ENCODE assay signal across 20 cellular contexts in the genomic region with DNA sequence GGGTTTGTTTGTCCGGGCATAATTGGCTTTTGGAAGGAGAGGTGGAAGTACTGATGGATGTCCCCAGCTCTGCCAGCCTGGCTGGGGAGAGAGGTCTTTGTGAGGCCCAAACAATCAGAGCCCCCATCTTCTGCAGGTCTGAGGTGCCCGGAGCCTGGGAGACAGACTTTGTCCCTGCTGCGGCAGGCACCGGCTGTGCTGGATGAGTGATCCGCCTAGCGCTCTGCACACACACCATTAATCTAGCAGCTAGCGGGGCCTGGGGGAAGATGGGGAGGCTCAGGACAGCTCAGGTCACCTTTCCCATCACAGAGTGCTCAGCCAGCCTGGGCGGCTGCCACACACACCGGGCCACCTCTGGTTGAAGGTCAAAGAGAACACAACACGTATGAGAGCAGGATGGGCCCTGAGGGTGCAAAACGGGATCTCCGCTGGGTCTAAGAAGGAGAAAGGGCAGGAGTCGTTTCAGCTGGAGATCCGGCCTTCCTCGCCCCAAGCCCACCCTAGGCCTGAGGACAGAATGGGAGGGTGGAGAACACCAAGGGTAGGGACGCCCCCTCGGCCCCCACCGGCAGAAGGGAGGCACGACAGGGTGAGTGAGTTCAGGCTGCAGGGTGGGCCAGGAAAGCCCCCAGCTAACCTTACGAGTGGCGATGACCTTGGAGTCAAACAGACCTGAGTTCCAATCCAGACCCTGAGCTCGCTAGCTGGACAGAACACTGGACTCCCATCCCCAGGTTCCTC.
"Had no signal": no experiment of that assay in that cellular context is flagged by ENCODE, and none has a peak within 500 bp of the region (broad histone marks: within the 10 kb centered on the region; RNA-seq: fewer than 3 reads in every experiment).

No MANE protein-coding gene starts in this region.

- ATAC-seq: foreskin keratinocyte; naive thymus-derived CD4-positive, alpha-beta T cell; stimulated activated naive B cell treated with anti-CD40 and anti-IgM and Interleukin-4, amounts not matched to agents 10 μg/mL and 1 μg/mL and 100 μg/mL, for 72 hours; T-cell had no signal

- DNase-seq: activated CD4-positive, alpha-beta T cell treated with anti-CD3 and anti-CD28 coated beads, Interleukin-2, amount 50 U/mL, for 4 hours; activated CD4-positive, CD25-positive, alpha-beta regulatory T cell treated with anti-CD3 and anti-CD28 coated beads, Interleukin-2, amount 50 U/mL, for 72 hours; activated naive CD8-positive, alpha-beta T cell treated with anti-CD3 and anti-CD28 coated beads, Interleukin-2, amount 10 ng/mL, durations not matched to agents 7 days and 5 days; central memory CD4-positive, alpha-beta T cell; effector memory CD4-positive, alpha-beta T cell; foreskin keratinocyte; glutamatergic neuron; hypothalamus; kidney glomerular epithelial cell; naive thymus-derived CD4-positive, alpha-beta T cell; SK-N-SH; stimulated activated CD4-positive, alpha-beta T cell treated with anti-CD3 and anti-CD28 coated beads, Interleukin-4, amount 100 ng/mL, for 1 hour; stimulated activated naive B cell treated with anti-CD40 and anti-IgM and Interleukin-4, amounts not matched to agents 10 μg/mL and 1 μg/mL and 100 μg/mL, for 72 hours; T-cell; T-helper 9 cell; thyroid gland had no signal

- H3K4me3 Mint-ChIP-seq: activated naive CD8-positive, alpha-beta T cell treated with anti-CD3 and anti-CD28 coated beads, Interleukin-2, amount 10 ng/mL, durations not matched to agents 7 days and 5 days; naive thymus-derived CD4-positive, alpha-beta T cell; stimulated activated naive B cell treated with anti-CD40 and anti-IgM and Interleukin-4, amounts not matched to agents 10 μg/mL and 1 μg/mL and 100 μg/mL, for 72 hours; T-cell had no signal

- H3K4me1 Mint-ChIP-seq: activated naive CD8-positive, alpha-beta T cell treated with anti-CD3 and anti-CD28 coated beads, Interleukin-2, amount 10 ng/mL, durations not matched to agents 7 days and 5 days; stimulated activated naive B cell treated with anti-CD40 and anti-IgM and Interleukin-4, amounts not matched to agents 10 μg/mL and 1 μg/mL and 100 μg/mL, for 72 hours had no signal

- H3K9ac ChIP-seq: SK-N-SH had no signal

- H3K27ac Mint-ChIP-seq: activated naive CD8-positive, alpha-beta T cell treated with anti-CD3 and anti-CD28 coated beads, Interleukin-2, amount 10 ng/mL, durations not matched to agents 7 days and 5 days; naive thymus-derived CD4-positive, alpha-beta T cell; stimulated activated naive B cell treated with anti-CD40 and anti-IgM and Interleukin-4, amounts not matched to agents 10 μg/mL and 1 μg/mL and 100 μg/mL, for 72 hours; T-cell had no signal

- H3K27ac ChIP-seq: coronary artery, foreskin keratinocyte, neutrophil, thyroid gland had no signal

- H3K4me1 ChIP-seq: thyroid gland had no signal

- H3K9me3 ChIP-seq: neutrophil, SK-N-SH, thyroid gland had no signal

- H3K4me2 ChIP-seq: SK-N-SH had no signal

- H3K9me2 ChIP-seq: SK-N-SH had no signal

- H3K4me3 ChIP-seq: coronary artery, lung, thyroid gland had no signal

- H3K36me3 Mint-ChIP-seq: activated naive CD8-positive, alpha-beta T cell treated with anti-CD3 and anti-CD28 coated beads, Interleukin-2, amount 10 ng/mL, durations not matched to agents 7 days and 5 days; brain; naive thymus-derived CD4-positive, alpha-beta T cell; stimulated activated naive B cell treated with anti-CD40 and anti-IgM and Interleukin-4, amounts not matched to agents 10 μg/mL and 1 μg/mL and 100 μg/mL, for 72 hours; T-cell had no signal

- H3K27me3 ChIP-seq: foreskin keratinocyte, thyroid gland had no signal

- H3K36me3 ChIP-seq: neutrophil, thyroid gland had no signal
